In genomic region chr1:157992031-157992568, GRCh38 we compare ENCODE assay signal across 7 cellular contexts. TPM values are rescaled to one million over a fixed set of nuclear protein-coding genes. Genes with fewer than 3 reads are reported as not detected.
DNase-seq lines count a peak whose midpoint lies in the region; ATAC-seq and TF ChIP-seq lines count a peak whose summit lies in the region.

No MANE protein-coding gene starts in this region.

- H3K36me3 ChIP-seq in GM06990 (ENCODE audit: control insufficient read depth, insufficient read depth, low read length) (no peaks in the 10 kb centered on the region), mammary epithelial cell (ENCODE audit: insufficient read depth, low read length) (no peaks in the 10 kb centered on the region)

- intact Hi-C loops in mammary epithelial cell (cut with micrococcal nuclease) (loop anchor here (1.0 to 2.0 kb wide), 6 partner anchors 23 to 129 kb away; no protein-coding TSS in a partner anchor), left colon (cut with DNase I, micrococcal nuclease) (loop anchor here in 1 of 2 donors (5.0 to 10.0 kb wide), 2 partner anchors 45 to 93 kb away; no protein-coding TSS in a partner anchor)

- peak; percentile 96 for TF ChIP-seq CTCF in GM06990 (IDR thresholded peaks at IDR 0.05; ENCODE audit: insufficient read depth, low read length, poor library complexity, severe bottlenecking)
- TF ChIP-seq CTCF in mammary epithelial cell (conservative IDR thresholded peaks at IDR 0.05 in 1 of 2, IDR thresholded peaks at IDR 0.05 in 1 of 2; ENCODE audit: extremely low read depth in 1 of 2, insufficient read depth in 1 of 2, low read depth in 1 of 2, low read length in 2 of 2): peak; percentile 99

- ATAC-seq in left colon (peak; percentile 79), HG03097 (IDR thresholded peaks at IDR 0.05; ENCODE audit: low FRiP score, unreplicated experiment) (no peak)

- WGBS in mammary epithelial cell (ENCODE audit: low coverage, missing lambda C conversion rate): 27% methylated on average over 7 of the region's 7 CpGs

- no peaks in the 10 kb centered on the region for H3K9me3 ChIP-seq in mammary epithelial cell (replicated peaks; ENCODE audit: insufficient read depth, low read length)

- peaks cover 43% of the 10 kb centered on the region for H3K79me2 ChIP-seq in mammary epithelial cell (ENCODE audit: insufficient read depth, low read length)

- no peak overlapping the region for H3K27ac ChIP-seq in mammary epithelial cell (ENCODE audit: insufficient read depth, low read depth, low read length)

- H3K4me3 ChIP-seq in GM06990 (replicated peaks; ENCODE audit: low read depth, low read length) (no peak overlapping the region), mammary epithelial cell (replicated peaks in 1 of 3; ENCODE audit: insufficient read depth in 1 of 3, low read depth in 2 of 3, low read length in 3 of 3) (no peak overlapping the region)

- peaks cover 16% of the 10 kb centered on the region for H3K4me1 ChIP-seq in mammary epithelial cell (ENCODE audit: insufficient read depth, low read length)

- H4K20me1 ChIP-seq in mammary epithelial cell (ENCODE audit: insufficient read depth, low read length): no peaks in the 10 kb centered on the region

- H3K27me3 ChIP-seq in GM06990 (replicated peaks; ENCODE audit: control insufficient read depth, insufficient read depth, low read length) (peaks cover 2% of the 10 kb centered on the region), mammary epithelial cell (ENCODE audit: insufficient read depth, low read length) (no peaks in the 10 kb centered on the region)

- H3K4me2 ChIP-seq in mammary epithelial cell (ENCODE audit: insufficient read depth, low read depth, low read length): no peak overlapping the region

- no TSS peak for BruUV-seq in mammary epithelial cell (replicated peaks; lab: Mats Ljungman, UMichigan)

- H2AFZ ChIP-seq in mammary epithelial cell (ENCODE audit: low read depth, low read length): peak overlapping the region; percentile 5

- dilution Hi-C loops in mammary epithelial cell (cut with HindIII; ENCODE audit: low sequenced_read_pairs): no loop called here

- H3K9ac ChIP-seq in mammary epithelial cell (ENCODE audit: insufficient read depth, low read length): no peak overlapping the region

- CTCF ChIA-PET in mammary epithelial cell (lab: Charles Lee; ENCODE audit: low non-redundant PET): interaction anchor here (0.6 to 2.8 kb wide), 8 partner anchors 23 to 132 kb away, joined by 3 to 36 read pairs (median 6); no protein-coding TSS in a partner anchor

- DNase-seq in GM06990 (ENCODE audit: extremely low read depth, insufficient read length) (no peak), LoVo (ENCODE audit: low spot score) (peak; percentile 66), T-helper 9 cell (peak; percentile 4), mammary epithelial cell (peak; percentile 55), left colon (peak; percentile 46 to 75)
- DNase-seq in stimulated activated CD4-positive, alpha-beta T cell treated with anti-CD3 and anti-CD28 coated beads, Interleukin-2, amount 100 ng/mL, for 48 hours: peak; percentile 44 to 47

- in situ Hi-C loops in mammary epithelial cell (cut with MboI; ENCODE audit: low sequenced_read_pairs in 2 of 2): loop anchor here in 1 of 2 donors (5.0 to 10.0 kb wide), 2 partner anchors 35 to 113 kb away; no protein-coding TSS in a partner anchor

RNA-seq across cellular contexts. Expression of gene KIRREL1, which starts 1.3 kb away (rescaled TPM):
- 100 to 1,000 TPM in 1 of 2 donors, 10 to 100 TPM in 1; 92.2 to 130 TPM for total RNA-seq in mammary epithelial cell
- 43.7 TPM for polyA plus RNA-seq in mammary epithelial cell
- polyA minus RNA-seq in mammary epithelial cell: 159 TPM
- total RNA-seq in left colon: 1 to 10 TPM; 5.6 to 9.2 TPM

Comparison
In these comparisons a context has a peak if more than half of its experiments do, and no peak if none do; other contexts are left out.
1. RNA of gene KIRREL1, which starts 1.3 kb away (total RNA-seq): 92.2 to 130 TPM in mammary epithelial cell; 5.6 to 9.2 TPM in left colon; every median in the first group is over 4 times any median in the second.